8 cellular contexts compared by ENCODE assay signal in the genomic region with DNA sequence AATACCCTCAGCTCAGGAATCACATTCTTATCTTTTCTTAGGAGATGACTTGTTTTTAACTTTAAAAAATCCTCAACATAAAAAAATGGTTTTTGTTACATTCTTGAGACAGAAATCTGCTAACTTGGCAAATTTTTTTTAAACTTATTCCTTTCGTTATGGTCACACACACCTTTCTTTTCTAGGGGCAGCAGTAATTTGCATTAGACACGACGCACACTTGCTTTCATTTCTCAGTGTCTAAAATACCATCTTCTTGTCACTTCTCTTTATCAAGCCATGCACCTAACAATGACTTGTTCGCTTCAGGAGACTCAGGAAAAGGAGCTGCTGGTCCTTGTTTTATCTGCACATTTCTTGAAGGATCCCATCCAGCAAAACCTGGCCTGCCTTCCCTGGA.
DNase-seq lines count a peak whose midpoint lies in the region; ATAC-seq, FAIRE-seq and TF ChIP-seq lines count a peak whose summit lies in the region.

No MANE protein-coding gene starts in this region.

- TF ChIP-seq EP300 in upper lobe of left lung (IDR thresholded peaks at IDR 0.05), result no peak

- H3K36me3 Mint-ChIP-seq in activated naive CD4-positive, alpha-beta T cell treated with anti-CD3 and anti-CD28 coated beads, Interleukin-2, amount 50 U/mL, for 24 hours, result no peaks in the 10 kb centered on the region

- H3K9me3 Mint-ChIP-seq in activated naive CD4-positive, alpha-beta T cell treated with anti-CD3 and anti-CD28 coated beads, Interleukin-2, amount 50 U/mL, for 24 hours, result no peaks in the 10 kb centered on the region

- no peak for TF ChIP-seq POLR2A in upper lobe of left lung (IDR thresholded peaks at IDR 0.05)

- H3K27ac ChIP-seq in VCaP (peak overlapping the region; percentile 52), upper lobe of left lung (peak overlapping the region; percentile 30 to 76 (median 68))

- no peak overlapping the region for H3K4me3 ChIP-seq in upper lobe of left lung

- H3K27me3 Mint-ChIP-seq in activated naive CD4-positive, alpha-beta T cell treated with anti-CD3 and anti-CD28 coated beads, Interleukin-2, amount 50 U/mL, for 24 hours, result no peaks in the 10 kb centered on the region

- H3K4me3 Mint-ChIP-seq in activated naive CD4-positive, alpha-beta T cell treated with anti-CD3 and anti-CD28 coated beads, Interleukin-2, amount 50 U/mL, for 24 hours, result peak overlapping the region; percentile 76

- peaks cover 0 to 6% (median 0%) of the 10 kb centered on the region in 4 donors for H3K4me1 ChIP-seq in upper lobe of left lung

- ATAC-seq in HG03064 (IDR thresholded peaks at IDR 0.05; ENCODE audit: low read depth, unreplicated experiment), result peak; percentile 72
- ATAC-seq in upper lobe of left lung (ENCODE audit: low FRiP score in 2 of 2), result no peak

- H3K27me3 ChIP-seq in upper lobe of left lung, result no peaks in the 10 kb centered on the region

- TF ChIP-seq CTCF in VCaP (conservative IDR thresholded peaks at IDR 0.05) (0 out of 2 replicates have a peak, but pooled peaks have one; percentile 14), upper lobe of left lung (IDR thresholded peaks at IDR 0.05) (no peak)

- H3K36me3 ChIP-seq in upper lobe of left lung, result no peaks in the 10 kb centered on the region

- 31 to 34% methylated on average over 4 of the region's 4 CpGs for WGBS in upper lobe of left lung, 2 donors

- peak overlapping the region; percentile 78 for H3K27ac Mint-ChIP-seq in activated naive CD4-positive, alpha-beta T cell treated with anti-CD3 and anti-CD28 coated beads, Interleukin-2, amount 50 U/mL, for 24 hours

- no peak for DNase-seq in activated naive CD4-positive, alpha-beta T cell (lab: John Stamatoyannopoulos, UW)
- DNase-seq in upper lobe of left lung, result no peak
- no peak for DNase-seq in urothelium cell line (ENCODE audit: low spot score)
- DNase-seq in islet precursor cell, result no peak
- DNase-seq in NCI-H2081 (lab: John Stamatoyannopoulos, UW), result no peak

- FAIRE-seq in urothelium cell line (lab: Jason Lieb, UNC), result no peak

- peaks cover 33% of the 10 kb centered on the region for H3K4me1 Mint-ChIP-seq in activated naive CD4-positive, alpha-beta T cell treated with anti-CD3 and anti-CD28 coated beads, Interleukin-2, amount 50 U/mL, for 24 hours

- H3K9me3 ChIP-seq in upper lobe of left lung, result no peaks in the 10 kb centered on the region
